10 cellular contexts compared by ENCODE assay signal in the genomic region with DNA sequence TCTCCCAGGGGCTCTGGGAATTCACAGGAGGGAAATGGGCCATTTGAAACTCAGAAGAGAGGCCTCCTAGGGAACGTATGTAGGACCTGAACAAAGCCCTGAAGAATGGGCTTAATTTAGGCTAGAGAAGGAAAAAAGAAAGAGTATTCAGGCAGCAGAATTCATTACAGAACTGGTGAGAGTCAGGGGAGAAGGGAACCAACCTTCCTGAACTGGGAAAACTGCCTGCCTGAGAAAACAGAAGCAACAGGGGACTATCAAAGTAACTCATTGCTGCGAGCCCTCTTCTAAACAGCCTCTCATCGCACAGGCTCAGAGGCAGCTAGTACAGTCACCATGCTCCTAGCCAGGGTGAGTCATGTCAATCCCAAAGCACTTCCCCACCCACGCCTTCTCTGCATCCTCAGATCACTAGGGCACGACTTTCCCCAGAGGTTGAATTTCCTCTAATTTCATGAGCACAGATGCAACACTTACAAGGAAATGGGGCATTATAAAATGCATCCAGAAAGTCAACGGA.
DNase-seq lines count a peak whose midpoint lies in the region; ATAC-seq and TF ChIP-seq lines count a peak whose summit lies in the region.
"Had no signal": no experiment of that assay in that cellular context is flagged by ENCODE, and none has a peak within 500 bp of the region (broad histone marks: within the 10 kb centered on the region; RNA-seq: fewer than 3 reads in every experiment).

No MANE protein-coding gene starts in this region.

- H3K4me1 Mint-ChIP-seq in activated T-cell treated with anti-CD3 and anti-CD28 coated beads, Interleukin-2, amount 50 U/mL, for 4 hours (ENCODE audit: low read depth), result peaks cover 9% of the 10 kb centered on the region

- ATAC-seq in activated T-cell treated with anti-CD3 and anti-CD28 coated beads, Interleukin-2, amount 50 U/mL, for 4 hours, result peak in 1 of 2 donors; percentile 87
- peak; percentile 46 for ATAC-seq in HG03095 (IDR thresholded peaks at IDR 0.05; ENCODE audit: unreplicated experiment)

- H3K27ac ChIP-seq in esophagus squamous epithelium, result peak overlapping the region; percentile 59 to 82 (median 77)

- H3K9me3 ChIP-seq in esophagus squamous epithelium, result no peaks in the 10 kb centered on the region

- H3K4me3 Mint-ChIP-seq in activated T-cell treated with anti-CD3 and anti-CD28 coated beads, Interleukin-2, amount 50 U/mL, for 4 hours, result no peak overlapping the region
- H3K4me3 Mint-ChIP-seq: activated naive CD8-positive, alpha-beta T cell; stimulated activated naive CD8-positive, alpha-beta T cell treated with anti-CD3 and anti-CD28 coated beads, Interleukin-15, Interleukin-2, amounts not matched to agents 100 ng/mL and 50 ng/mL, for 24 hours had no signal

- H3K27me3 ChIP-seq in esophagus squamous epithelium, result no peaks in the 10 kb centered on the region

- H3K4me3 ChIP-seq in esophagus squamous epithelium, result no peak overlapping the region

- no peak for TF ChIP-seq POLR2A in esophagus squamous epithelium (IDR thresholded peaks at IDR 0.05)

- 2 to 9% methylated on average over 5 to 6 of the region's 6 CpGs for WGBS in esophagus squamous epithelium, 2 donors

- H3K36me3 ChIP-seq in esophagus squamous epithelium, result no peaks in the 10 kb centered on the region

- no peaks in the 10 kb centered on the region for H3K27me3 Mint-ChIP-seq in activated T-cell treated with anti-CD3 and anti-CD28 coated beads, Interleukin-2, amount 50 U/mL, for 4 hours (ENCODE audit: low read depth)
- H3K27me3 Mint-ChIP-seq: stimulated activated naive CD8-positive, alpha-beta T cell treated with anti-CD3 and anti-CD28 coated beads, Interleukin-15, Interleukin-2, amounts not matched to agents 100 ng/mL and 50 ng/mL, for 24 hours had no signal

- intact Hi-C loops in esophagus squamous epithelium (cut with DNase I), result no loop called here

- no peaks in the 10 kb centered on the region for H3K36me3 Mint-ChIP-seq in activated T-cell treated with anti-CD3 and anti-CD28 coated beads, Interleukin-2, amount 50 U/mL, for 4 hours (ENCODE audit: insufficient read depth)
- H3K36me3 Mint-ChIP-seq: activated naive CD8-positive, alpha-beta T cell had no signal

- H3K4me1 ChIP-seq in esophagus squamous epithelium, result peaks cover 20 to 47% (median 22%) of the 10 kb centered on the region in 3 donors

- TF ChIP-seq CTCF in esophagus squamous epithelium (IDR thresholded peaks at IDR 0.05), result no peak

- H3K9me3 Mint-ChIP-seq in activated T-cell treated with anti-CD3 and anti-CD28 coated beads, Interleukin-2, amount 50 U/mL, for 4 hours, result no peaks in the 10 kb centered on the region
- H3K9me3 Mint-ChIP-seq: stimulated activated naive CD8-positive, alpha-beta T cell treated with anti-CD3 and anti-CD28 coated beads, Interleukin-15, Interleukin-2, amounts not matched to agents 100 ng/mL and 50 ng/mL, for 24 hours had no signal

- DNase-seq in activated T-cell treated with anti-CD3 and anti-CD28 coated beads, Interleukin-2, amount 50 U/mL, for 4 hours, result peak; percentile 17
- no peak for DNase-seq in activated T-cell treated with anti-CD3 and anti-CD28 coated beads, Interleukin-2, amount 50 U/mL, for 1 hour
- DNase-seq in SIG-M5 treated with dmso at 0.1 percent for 504 hours (lab: John Stamatoyannopoulos, UW; ENCODE audit: unreplicated experiment), result peak; percentile 80
- DNase-seq in esophagus squamous epithelium (lab: John Stamatoyannopoulos, UW), result peak; percentile 16
- DNase-seq in non-pigmented ciliary epithelial cell (ENCODE audit: low read depth), result peak; percentile 90
- no peak for DNase-seq in SHP77 treated with DMSO at 0.1 percent for 48 hours (lab: John Stamatoyannopoulos, UW)
- no peak for DNase-seq in GF-D8 (lab: John Stamatoyannopoulos, UW)

Comparison
In these comparisons a context has a peak if more than half of its experiments do, and no peak if none do; other contexts are left out.
1. DNase-seq: peak in activated T-cell treated with anti-CD3 and anti-CD28 coated beads, Interleukin-2, amount 50 U/mL, for 4 hours (single experiment), SIG-M5 treated with dmso at 0.1 percent for 504 hours (single experiment), esophagus squamous epithelium (single experiment) and non-pigmented ciliary epithelial cell (single experiment); none in activated T-cell treated with anti-CD3 and anti-CD28 coated beads, Interleukin-2, amount 50 U/mL, for 1 hour (single experiment), SHP77 treated with DMSO at 0.1 percent for 48 hours (single experiment) and GF-D8 (single experiment).